Comparison of ENCODE assay signal across 8 cellular contexts in genomic region chr3:140941434-140942220, GRCh38. TPM values are rescaled to one million over a fixed set of nuclear protein-coding genes. Genes with fewer than 3 reads are reported as not detected.
DNase-seq lines count a peak whose midpoint lies in the region; ATAC-seq and TF ChIP-seq lines count a peak whose summit lies in the region.

TSS of gene SLC25A36 (plus strand) at chr3:140941836. CDS start at chr3:140942055, 219 bp downstream.

- peak within 1 kb of the TSS; percentile 99 for H3K27ac Mint-ChIP-seq in WTC11
- peak within 1 kb of the TSS; percentile 89 to 99 (median 95) for H3K27ac Mint-ChIP-seq in immature natural killer cell

- H3K4me3 Mint-ChIP-seq in WTC11 (peak within 1 kb of the TSS; percentile 94), immature natural killer cell (peak within 1 kb of the TSS; percentile 87 to 98 (median 94))

- POLR2A ChIA-PET in AG04450 (lab: Yijun Ruan, JAX) (interaction anchor here (0.5 kb wide), 1 partner anchor 1636 kb away, joined by 4 read pairs; no protein-coding TSS in a partner anchor), WTC11 (lab: Charles Lee) (interaction anchor here (1.1 to 1.2 kb wide), 2 partner anchors 43 to 111 kb away, joined by 3 to 4 read pairs; no protein-coding TSS in a partner anchor)

- ATAC-seq in GM18909 (IDR thresholded peaks at IDR 0.05; ENCODE audit: poor library complexity, unreplicated experiment), result peak; percentile 98
- peak; percentile 97 for ATAC-seq in HG03175 (IDR thresholded peaks at IDR 0.05; ENCODE audit: unreplicated experiment)
- ATAC-seq in WTC11, result peak; percentile 95

- H3K27ac ChIP-seq in AG04450 (ENCODE audit: low read depth, low read length), result peak within 1 kb of the TSS; percentile 97

- H3K4me1 Mint-ChIP-seq in WTC11 (peaks cover 37% of the 10 kb centered on the region), immature natural killer cell (peaks cover 37 to 54% of the 10 kb centered on the region in 2 donors)

- H3K4me3 ChIP-seq in AG04450 (ENCODE audit: low read depth, low read length) (peak within 1 kb of the TSS; percentile 91), cardiac fibroblast (replicated peaks in 1 of 2; ENCODE audit: low read depth in 2 of 2, low read length in 2 of 2) (peak within 1 kb of the TSS; percentile 98 to 99)

- H3K36me3 Mint-ChIP-seq in WTC11 (peaks cover 4% of the 10 kb centered on the region; the same call in 1 of the 2 replicates), immature natural killer cell (no peaks in the 10 kb centered on the region)

- H3K9me3 ChIP-seq in AG04450 (ENCODE audit: control insufficient read depth, insufficient read depth, low read length), result no peaks in the 10 kb centered on the region; the same call in 1 of the 2 replicates

- CTCF ChIA-PET in AG04450 (lab: Charles Lee) (interaction anchor here (1.6 kb wide), 1 partner anchor 19 kb away, joined by 6 read pairs; no protein-coding TSS in a partner anchor), WTC11 (lab: Charles Lee) (interaction anchor here (1.8 to 2.3 kb wide), 2 partner anchors 20 to 43 kb away, joined by 5 to 6 read pairs; no protein-coding TSS in a partner anchor)

- no peaks in the 10 kb centered on the region for H3K9me3 Mint-ChIP-seq in WTC11
- no peaks in the 10 kb centered on the region for H3K9me3 Mint-ChIP-seq in immature natural killer cell

- DNase-seq in AG04450 (ENCODE audit: low read depth, low spot score) (peak; percentile 89), NCI-H226 (peak; percentile 97), WTC11 (ENCODE audit: low spot score) (peak; percentile 97), cardiac fibroblast (ENCODE audit: low read depth in 2 of 2) (peak; percentile 97 to 98), immature natural killer cell (peak; percentile 93 to 94 (median 93)), smooth muscle cell of the brain vasculature (ENCODE audit: low read depth, low spot score) (peak; percentile 94)

- H3K27me3 Mint-ChIP-seq in WTC11 (ENCODE audit: low read depth) (peaks cover 14% of the 10 kb centered on the region), immature natural killer cell (ENCODE audit: low read depth in 3 of 3) (peaks cover 5 to 7% (median 6%) of the 10 kb centered on the region in 3 donors)

- no peak for TF ChIP-seq CTCF in AG04450 (IDR thresholded peaks at IDR 0.05; ENCODE audit: low read depth, low read length)
- no peak for TF ChIP-seq CTCF in WTC11 (IDR thresholded peaks at IDR 0.05)
- no peak for TF ChIP-seq CTCF in cardiac fibroblast (IDR thresholded peaks at IDR 0.05; ENCODE audit: low read depth, low read length)

- H3K27me3 ChIP-seq in AG04450 (ENCODE audit: control insufficient read depth, insufficient read depth, low read length), result no peaks in the 10 kb centered on the region

TF ChIP-seq in WTC11, 78 proteins besides CTCF, POLR2A, EP300 and RAD21 (continues in another document):
- TF ChIP-seq ZNF512 (CRISPR knock-in tag; IDR thresholded peaks at IDR 0.05; ENCODE audit: borderline replicate concordance) (no peak), ZNF317 (CRISPR knock-in tag; IDR thresholded peaks at IDR 0.05; ENCODE audit: borderline replicate concordance, low read depth) (no peak), FOXJ3 (CRISPR knock-in tag; IDR thresholded peaks at IDR 0.05; ENCODE audit: borderline replicate concordance) (no peak), ZNF138 (CRISPR knock-in tag; conservative IDR thresholded peaks at IDR 0.05) (no peak), ZBTB43 (CRISPR knock-in tag; IDR thresholded peaks at IDR 0.05) (peak; percentile 59; the same call in 1 of the 2 replicates), CBFB (CRISPR knock-in tag; IDR thresholded peaks at IDR 0.05; ENCODE audit: low read depth) (0 out of 2 replicates have a peak, but pooled peaks have one; percentile 58), PRRX2 (CRISPR knock-in tag; IDR thresholded peaks at IDR 0.05) (no peak), CDX4 (CRISPR knock-in tag; IDR thresholded peaks at IDR 0.05; ENCODE audit: borderline replicate concordance) (no peak), JAZF1 (CRISPR knock-in tag; IDR thresholded peaks at IDR 0.05) (no peak), ZNF121 (CRISPR knock-in tag; IDR thresholded peaks at IDR 0.05) (no peak), ZNF281 (CRISPR knock-in tag; IDR thresholded peaks at IDR 0.05) (peak; percentile 73; the same call in 1 of the 2 replicates), HMGA2 (CRISPR knock-in tag; IDR thresholded peaks at IDR 0.05) (no peak), NFYB (CRISPR knock-in tag; conservative IDR thresholded peaks at IDR 0.05; ENCODE audit: low read depth) (peak; percentile 71), EMX1 (CRISPR knock-in tag; IDR thresholded peaks at IDR 0.05) (no peak), ZMAT4 (CRISPR knock-in tag; IDR thresholded peaks at IDR 0.05) (no peak), RORB (CRISPR knock-in tag; IDR thresholded peaks at IDR 0.05) (no peak), SMAD3 (CRISPR knock-in tag; IDR thresholded peaks at IDR 0.05; ENCODE audit: borderline replicate concordance) (peak; percentile 95), USF1 (CRISPR knock-in tag; IDR thresholded peaks at IDR 0.05) (peak; percentile 90), IRF1 (CRISPR knock-in tag; IDR thresholded peaks at IDR 0.05) (peak; percentile 83; the same call in 1 of the 2 replicates), ETV6 (CRISPR knock-in tag; IDR thresholded peaks at IDR 0.05) (peak; percentile 96)

RNA-seq across cellular contexts. Expression of gene SLC25A36, which starts in this region (rescaled TPM):
- polyA plus RNA-seq in AG04450 (2011; rRNA removed) (68.8 and 104 TPM in 2 replicates), immature natural killer cell (10 to 100 TPM; 33.4 to 62.5 (median 46.4) TPM)
- polyA minus RNA-seq in AG04450 (2011; rRNA and poly(A)+ RNA removed), result 46.4 and 55.7 TPM in 2 replicates
- 78.4 to 83.6 TPM (median 83.0 TPM) in 3 replicates for total RNA-seq in WTC11 (2021)

Comparison
In these comparisons a context has a peak if more than half of its experiments do, and no peak if none do; other contexts are left out.
1. Peak in every context shown above with its lines: DNase-seq, ATAC-seq, H3K4me3 ChIP-seq and H3K27ac ChIP-seq.